In genomic region chr6:2846873-2847224, GRCh38 we compare ENCODE assay signal across 8 cellular contexts. TPM values are rescaled to one million over a fixed set of nuclear protein-coding genes. Genes with fewer than 3 reads are reported as not detected.
DNase-seq lines count a peak whose midpoint lies in the region; ATAC-seq, FAIRE-seq and TF ChIP-seq lines count a peak whose summit lies in the region.
"Had no signal": no experiment of that assay in that cellular context is flagged by ENCODE, and none has a peak within 500 bp of the region (broad histone marks: within the 10 kb centered on the region; RNA-seq: fewer than 3 reads in every experiment).

No MANE protein-coding gene starts in this region.

- H3K4me2 ChIP-seq in keratinocyte (ENCODE audit: control insufficient read depth, extremely low read depth, insufficient read depth, low read depth, low read length) = peak overlapping the region; percentile 74

- no peaks in the 10 kb centered on the region for H3K36me3 Mint-ChIP-seq in HFFc6 (ENCODE audit: low read depth)
- peaks cover 4% of the 10 kb centered on the region for H3K36me3 Mint-ChIP-seq in activated T-helper 1 cell treated with anti-CD3 and anti-CD28 coated beads, Interleukin-12 subunit alpha, Interleukin-12 subunit beta, Interleukin-2, Interleukin-4 antibody, amounts not matched to agents 30 ng/mL and 10 ng/mL and 1 ng/mL, durations not matched to agents 14 hours and 24 hours and 36 hours (ENCODE audit: low read depth)

- peak overlapping the region; percentile 82 for H3K4me3 Mint-ChIP-seq in HFFc6
- peak overlapping the region; percentile 31 for H3K4me3 Mint-ChIP-seq in activated T-helper 1 cell treated with anti-CD3 and anti-CD28 coated beads, Interleukin-12 subunit alpha, Interleukin-12 subunit beta, Interleukin-2, Interleukin-4 antibody, amounts not matched to agents 30 ng/mL and 10 ng/mL and 1 ng/mL, durations not matched to agents 14 hours and 24 hours and 36 hours

- no peaks in the 10 kb centered on the region; the same call in 1 of the 2 replicates for H3K27me3 Mint-ChIP-seq in HFFc6 (ENCODE audit: insufficient read depth)
- H3K27me3 Mint-ChIP-seq in activated T-helper 1 cell treated with anti-CD3 and anti-CD28 coated beads, Interleukin-12 subunit alpha, Interleukin-12 subunit beta, Interleukin-2, Interleukin-4 antibody, amounts not matched to agents 30 ng/mL and 10 ng/mL and 1 ng/mL, durations not matched to agents 14 hours and 24 hours and 36 hours (ENCODE audit: insufficient read depth) = no peaks in the 10 kb centered on the region

- intact Hi-C loops in activated T-helper 1 cell treated with anti-CD3 and anti-CD28 coated beads, Interleukin-12 subunit alpha, Interleukin-12 subunit beta, Interleukin-2, Interleukin-4 antibody, amounts not matched to agents 30 ng/mL and 10 ng/mL and 1 ng/mL, durations not matched to agents 14 hours and 24 hours and 36 hours (cut with micrococcal nuclease) = loop anchor here (1.0 to 10.0 kb wide), 9 partner anchors 7 to 602 kb away; partner anchors contain the start of gene GMDS

- no peaks in the 10 kb centered on the region for H3K9me1 ChIP-seq in keratinocyte (ENCODE audit: control insufficient read depth, extremely low read depth, insufficient read depth, low read length)

- dilution Hi-C loops in keratinocyte (cut with MboI; ENCODE audit: extremely low pct_ligation_motif_present, low sequenced_read_pairs) = no loop called here

- no peaks in the 10 kb centered on the region for H3K9me3 ChIP-seq in keratinocyte (ENCODE audit: control insufficient read depth, low read depth, low read length)
- no peaks in the 10 kb centered on the region for H3K9me3 ChIP-seq in subcutaneous abdominal adipose tissue (ENCODE audit: control insufficient read depth in 5 of 5, low read length in 5 of 5)

- no peak for TF ChIP-seq CTCF in HFFc6 (IDR thresholded peaks at IDR 0.05)
- TF ChIP-seq CTCF in keratinocyte (optimal IDR thresholded peaks at IDR 0.05 in 1 of 3, IDR thresholded peaks at IDR 0.05 in 1 of 3, conservative IDR thresholded peaks at IDR 0.05 in 1 of 3; ENCODE audit: extremely low read depth in 1 of 3, insufficient read depth in 2 of 3, low read length in 3 of 3) = no peak

- no peaks in the 10 kb centered on the region for H3K9me3 Mint-ChIP-seq in HFFc6
- H3K9me3 Mint-ChIP-seq in activated T-helper 1 cell treated with anti-CD3 and anti-CD28 coated beads, Interleukin-12 subunit alpha, Interleukin-12 subunit beta, Interleukin-2, Interleukin-4 antibody, amounts not matched to agents 30 ng/mL and 10 ng/mL and 1 ng/mL, durations not matched to agents 14 hours and 24 hours and 36 hours = peaks cover 6% of the 10 kb centered on the region

- H3K27ac ChIP-seq in keratinocyte (ENCODE audit: control insufficient read depth, insufficient read depth, low read length) (peak overlapping the region; percentile 64), subcutaneous abdominal adipose tissue (ENCODE audit: low read depth, low read length) (peak overlapping the region; percentile 15)

- no peak for ATAC-seq in activated CD4-positive, CD25-positive, alpha-beta regulatory T cell treated with anti-CD3 and anti-CD28 coated beads, Interleukin-2, amount 50 U/mL, for 24 hours

- peak overlapping the region; percentile 12 for H2AFZ ChIP-seq in keratinocyte (ENCODE audit: control insufficient read depth, low read length)

- H3K4me1 ChIP-seq in keratinocyte (ENCODE audit: control insufficient read depth, extremely low read depth, insufficient read depth, low read length) (peaks cover 27% of the 10 kb centered on the region), subcutaneous abdominal adipose tissue (ENCODE audit: control insufficient read depth in 5 of 5, insufficient read depth in 5 of 5, low read length in 5 of 5) (peaks cover 1 to 19% (median 11%) of the 10 kb centered on the region in 5 donors)

- no peaks in the 10 kb centered on the region for H3K79me2 ChIP-seq in keratinocyte (ENCODE audit: control insufficient read depth, insufficient read depth, low read length)

- H3K9ac ChIP-seq in keratinocyte (ENCODE audit: control insufficient read depth, extremely low read depth, insufficient read depth, low read length) (peak overlapping the region; percentile 6), subcutaneous abdominal adipose tissue (ENCODE audit: low read length in 5 of 5) (no peak overlapping the region)

- H3K27me3 ChIP-seq in keratinocyte (ENCODE audit: control insufficient read depth, extremely low read depth, insufficient read depth, low read length) = no peaks in the 10 kb centered on the region
- no peaks in the 10 kb centered on the region for H3K27me3 ChIP-seq in subcutaneous abdominal adipose tissue (ENCODE audit: control insufficient read depth in 5 of 5, insufficient read depth in 4 of 5, low read length in 5 of 5)

- H3K36me3 ChIP-seq in keratinocyte (ENCODE audit: control insufficient read depth in 2 of 2, extremely low read depth in 1 of 2, insufficient read depth in 2 of 2, low read length in 2 of 2) (no peaks in the 10 kb centered on the region), subcutaneous abdominal adipose tissue (ENCODE audit: control insufficient read depth in 5 of 5, insufficient read depth in 5 of 5, low read length in 5 of 5) (no peaks in the 10 kb centered on the region)

- FAIRE-seq in keratinocyte (lab: Jason Lieb, UNC) = no peak

- no peak for DNase-seq in HFFc6
- no peak for DNase-seq in activated T-helper 1 cell treated with anti-CD3 and anti-CD28 coated beads, Interleukin-12 subunit alpha, Interleukin-12 subunit beta, Interleukin-2, Interleukin-4 antibody, amounts not matched to agents 30 ng/mL and 10 ng/mL and 1 ng/mL, durations not matched to agents 14 hours and 24 hours and 36 hours (ENCODE audit: low spot score)
- no peak for DNase-seq in keratinocyte (ENCODE audit: low read depth, low spot score)
- no peak for DNase-seq in AML-193 (lab: John Stamatoyannopoulos, UW)
- DNase-seq in T1000 (lab: John Stamatoyannopoulos, UW) = no peak

- H3K4me3 ChIP-seq in keratinocyte (ENCODE audit: control insufficient read depth in 2 of 3, extremely low read depth in 1 of 3, insufficient read depth in 2 of 3, low read depth in 1 of 3, low read length in 3 of 3) (peak overlapping the region in 1 of 3 experiments; percentile 39), subcutaneous abdominal adipose tissue (ENCODE audit: low read depth in 1 of 5, low read length in 5 of 5) (no peak overlapping the region)

- H3K27ac Mint-ChIP-seq in HFFc6 = peak overlapping the region; percentile 82
- peak overlapping the region; percentile 41 for H3K27ac Mint-ChIP-seq in activated T-helper 1 cell treated with anti-CD3 and anti-CD28 coated beads, Interleukin-12 subunit alpha, Interleukin-12 subunit beta, Interleukin-2, Interleukin-4 antibody, amounts not matched to agents 30 ng/mL and 10 ng/mL and 1 ng/mL, durations not matched to agents 14 hours and 24 hours and 36 hours

- H4K20me1 ChIP-seq in keratinocyte (ENCODE audit: control insufficient read depth, extremely low read depth, insufficient read depth, low read length) = no peaks in the 10 kb centered on the region

- H3K4me1 Mint-ChIP-seq in HFFc6 (ENCODE audit: low read depth) = peaks cover 48% of the 10 kb centered on the region
- H3K4me1 Mint-ChIP-seq in activated T-helper 1 cell treated with anti-CD3 and anti-CD28 coated beads, Interleukin-12 subunit alpha, Interleukin-12 subunit beta, Interleukin-2, Interleukin-4 antibody, amounts not matched to agents 30 ng/mL and 10 ng/mL and 1 ng/mL, durations not matched to agents 14 hours and 24 hours and 36 hours (ENCODE audit: low read depth) = peaks cover 60% of the 10 kb centered on the region

RNA-seq across cellular contexts. Expression of gene SERPINB1, which starts 5.2 kb away (rescaled TPM):
- total RNA-seq in HFFc6 (2021; fragmentation: NEBNext Ultra II Directional; extraction: Animal tissue kit (Norgen Biotek cat#: 25700)) = 10 to 100 TPM; 21.1 to 39.2 (median 29.3) TPM
- 79.5 and 80.1 TPM in 2 replicates for total RNA-seq in activated T-helper 1 cell treated with anti-CD3 and anti-CD28 coated beads, Interleukin-12 subunit alpha, Interleukin-12 subunit beta, Interleukin-2, Interleukin-4 antibody, amounts not matched to agents 30 ng/mL and 10 ng/mL and 1 ng/mL, durations not matched to agents 14 hours and 24 hours and 36 hours
- polyA plus RNA-seq in keratinocyte = 38.4 to 76.0 TPM (median 71.9 TPM) in 3 replicates
- polyA plus RNA-seq in keratinocyte (2011; ENCODE audit: low read depth) = 13.5 TPM
- polyA plus RNA-seq in keratinocyte (2011; cell fraction: cytosol; rRNA removed) = 46.9 and 80.2 TPM in 2 replicates
- 31.5 and 46.9 TPM in 2 replicates for polyA plus RNA-seq in keratinocyte (2011; cell fraction: nucleus; rRNA removed)
- polyA plus RNA-seq in keratinocyte (2012; ENCODE audit: low replicate concordance) = 8.0 and 64.9 TPM in 2 replicates
- 9.1 to 34.9 TPM (median 24.7 TPM) in 3 replicates for polyA minus RNA-seq in keratinocyte
- polyA minus RNA-seq in keratinocyte (2011; cell fraction: cytosol; rRNA and poly(A)+ RNA removed) = 33.0 TPM
- polyA minus RNA-seq in keratinocyte (2011; cell fraction: nucleus; rRNA and poly(A)+ RNA removed) = 11.6 and 16.4 TPM in 2 replicates

RNA-seq across cellular contexts. Expression of gene SERPINB9, which starts 56.3 kb away (rescaled TPM):
- total RNA-seq in HFFc6 (2021; fragmentation: NEBNext Ultra II Directional; extraction: Animal tissue kit (Norgen Biotek cat#: 25700)) = 1 to 10 TPM in 3 of 6 experiments, under 1 TPM in 3; 0.73 to 1.4 (median 1.1) TPM
- total RNA-seq in activated T-helper 1 cell treated with anti-CD3 and anti-CD28 coated beads, Interleukin-12 subunit alpha, Interleukin-12 subunit beta, Interleukin-2, Interleukin-4 antibody, amounts not matched to agents 30 ng/mL and 10 ng/mL and 1 ng/mL, durations not matched to agents 14 hours and 24 hours and 36 hours = 86.8 and 87.2 TPM in 2 replicates
- 0.20 to 0.39 TPM (median 0.32 TPM) in 3 replicates for polyA plus RNA-seq in keratinocyte
- 0.12 TPM for polyA plus RNA-seq in keratinocyte (2011; ENCODE audit: low read depth)
- 0.16 and 0.30 TPM in 2 replicates for polyA plus RNA-seq in keratinocyte (2011; cell fraction: cytosol; rRNA removed)
- polyA plus RNA-seq in keratinocyte (2011; cell fraction: nucleus; rRNA removed) = 0.23 and 0.31 TPM in 2 replicates
- 0.14 and 0.37 TPM in 2 replicates for polyA plus RNA-seq in keratinocyte (2012; ENCODE audit: low replicate concordance)
- 0.46 to 0.56 TPM (median 0.48 TPM) in 3 replicates for polyA minus RNA-seq in keratinocyte
- polyA minus RNA-seq in keratinocyte (2011; cell fraction: cytosol; rRNA and poly(A)+ RNA removed) = not detected
- 0.39 TPM in 1 of 2 replicates, not detected in the other for polyA minus RNA-seq in keratinocyte (2011; cell fraction: nucleus; rRNA and poly(A)+ RNA removed)
- total RNA-seq: HT1080 had no signal

Comparison
In these comparisons a context has a peak if more than half of its experiments do, and no peak if none do; other contexts are left out.
1. RNA of gene SERPINB9, which starts 56.3 kb away (total RNA-seq): 86.8 to 87.2 TPM in activated T-helper 1 cell treated with anti-CD3 and anti-CD28 coated beads, Interleukin-12 subunit alpha, Interleukin-12 subunit beta, Interleukin-2, Interleukin-4 antibody, amounts not matched to agents 30 ng/mL and 10 ng/mL and 1 ng/mL, durations not matched to agents 14 hours and 24 hours and 36 hours; 0.73 to 1.4 TPM in HFFc6; every median in the first group is over 10 times any median in the second.